8 cellular contexts compared by ENCODE assay signal in genomic region chr12:18320036-18320617, GRCh38. TPM values are rescaled to one million over a fixed set of nuclear protein-coding genes. Genes with fewer than 3 reads are reported as not detected.
A peak's percentile ranks its signal among the peaks of the same experiment; 100 is the strongest.
DNase-seq lines count a peak whose midpoint lies in the region; ATAC-seq, FAIRE-seq and TF ChIP-seq lines count a peak whose summit lies in the region.

No MANE protein-coding gene starts in this region.

- TF ChIP-seq RAD21 in SK-N-SH (IDR thresholded peaks at IDR 0.05; ENCODE audit: low read length) = peak; percentile 54

- no peak for TF ChIP-seq POLR2A in thyroid gland (IDR thresholded peaks at IDR 0.05)

- TF ChIP-seq CTCF in SK-N-SH (IDR thresholded peaks at IDR 0.05) = peak; percentile 67
- TF ChIP-seq CTCF in thyroid gland (IDR thresholded peaks at IDR 0.05) = peak in 3 of 6 experiments; percentile 38 to 48 (median 44)

- no peak overlapping the region for H3K4me3 Mint-ChIP-seq in activated CD4-positive, alpha-beta memory T cell treated with anti-CD3 and anti-CD28 coated beads for 36 hours

- H3F3A ChIP-seq in SK-N-SH (replicated peaks; ENCODE audit: insufficient read depth) = peaks cover 3% of the 10 kb centered on the region

- H3K36me3 ChIP-seq in SK-N-SH (replicated peaks in 1 of 2; ENCODE audit: control insufficient read depth in 1 of 2, insufficient read depth in 2 of 2, low read length in 1 of 2) (no peaks in the 10 kb centered on the region), small intestine (ENCODE audit: control insufficient read depth in 2 of 2, insufficient read depth in 2 of 2, low read length in 2 of 2) (no peaks in the 10 kb centered on the region), thyroid gland (no peaks in the 10 kb centered on the region)

- H3K4me1 Mint-ChIP-seq in activated CD4-positive, alpha-beta memory T cell treated with anti-CD3 and anti-CD28 coated beads for 36 hours (ENCODE audit: low read depth) = no peaks in the 10 kb centered on the region

- POLR2A ChIA-PET in SK-N-SH (lab: Yijun Ruan, JAX) = no interaction called here
- POLR2A ChIA-PET in activated CD4-positive, alpha-beta memory T cell treated with anti-CD3 and anti-CD28 coated beads for 36 hours (lab: Charles Lee) = no interaction called here

- no peak for TF ChIP-seq EP300 in SK-N-SH (IDR thresholded peaks at IDR 0.05; ENCODE audit: borderline replicate concordance in 1 of 2, low read depth in 1 of 2, low read length in 1 of 2)

- no peaks in the 10 kb centered on the region for H3K79me2 ChIP-seq in SK-N-SH (ENCODE audit: insufficient read depth)

- 11% methylated on average over 6 of the region's 6 CpGs for WGBS in SK-N-SH (ENCODE audit: low lambda C conversion rate)
- WGBS in small intestine, 3 donors = 44 to 56% (median 51%) methylated on average over 6 of the region's 6 CpGs
- 43 to 49% methylated on average over 6 of the region's 6 CpGs for WGBS in thyroid gland, 2 donors

- H3K27ac ChIP-seq in SK-N-SH (ENCODE audit: low read depth in 2 of 2, low read length in 1 of 2) = peak overlapping the region in 1 of 2 experiments; percentile 78; a peak in 1 of 4 replicates
- no peak overlapping the region for H3K27ac ChIP-seq in small intestine (ENCODE audit: low read depth in 1 of 2, low read length in 1 of 2)
- H3K27ac ChIP-seq in thyroid gland = no peak overlapping the region

- H3K9me2 ChIP-seq in SK-N-SH = no peaks in the 10 kb centered on the region

- no peaks in the 10 kb centered on the region for H3K36me3 Mint-ChIP-seq in activated CD4-positive, alpha-beta memory T cell treated with anti-CD3 and anti-CD28 coated beads for 36 hours

- H3K4me1 ChIP-seq in SK-N-SH (ENCODE audit: control insufficient read depth in 1 of 2, insufficient read depth in 2 of 2, low read depth in 1 of 2, low read length in 1 of 2) (no peaks in the 10 kb centered on the region; a peak in 1 of 4 replicates), small intestine (ENCODE audit: control insufficient read depth in 2 of 2, insufficient read depth in 1 of 2, low read depth in 1 of 2, low read length in 1 of 2) (no peaks in the 10 kb centered on the region), thyroid gland (no peaks in the 10 kb centered on the region)

- H3K9me3 Mint-ChIP-seq in activated CD4-positive, alpha-beta memory T cell treated with anti-CD3 and anti-CD28 coated beads for 36 hours = peaks cover 1% of the 10 kb centered on the region

- H3K27me3 ChIP-seq in SK-N-SH (ENCODE audit: insufficient read depth) (no peaks in the 10 kb centered on the region), small intestine (ENCODE audit: control insufficient read depth in 2 of 2, insufficient read depth in 2 of 2, low read length in 2 of 2) (no peaks in the 10 kb centered on the region), thyroid gland (no peaks in the 10 kb centered on the region)

- CTCF ChIA-PET in SK-N-SH (lab: Yijun Ruan, JAX) = interaction anchor here (0.6 to 5.7 kb wide), 13 partner anchors 9 to 296 kb away, joined by 3 to 35 read pairs (median 4); no protein-coding TSS in a partner anchor
- CTCF ChIA-PET in activated CD4-positive, alpha-beta memory T cell treated with anti-CD3 and anti-CD28 coated beads for 36 hours (lab: Charles Lee) = interaction anchor here (0.6 to 1.7 kb wide), 4 partner anchors 70 to 162 kb away, joined by 3 to 10 read pairs (median 4); no protein-coding TSS in a partner anchor

- intact Hi-C loops in thyroid gland (cut with DNase I) = no loop called here
- intact Hi-C loops in activated CD4-positive, alpha-beta memory T cell treated with anti-CD3 and anti-CD28 coated beads for 36 hours (cut with micrococcal nuclease) = no loop called here

- H3K4me3 ChIP-seq in SK-N-SH (ENCODE audit: low read depth in 2 of 2, low read length in 1 of 2) (peak overlapping the region in 1 of 2 experiments; percentile 10; a peak in 1 of 4 replicates), small intestine (ENCODE audit: low read depth in 1 of 2, low read length in 2 of 2) (no peak overlapping the region), thyroid gland (replicated peaks in 1 of 3) (no peak overlapping the region)

- no peaks in the 10 kb centered on the region for H4K20me1 ChIP-seq in SK-N-SH (ENCODE audit: insufficient read depth)

- H2AFZ ChIP-seq in SK-N-SH (ENCODE audit: low read depth) = peak overlapping the region; percentile 26; the same call in 1 of the 2 replicates

- no peak overlapping the region for H3K27ac Mint-ChIP-seq in activated CD4-positive, alpha-beta memory T cell treated with anti-CD3 and anti-CD28 coated beads for 36 hours

- no peak overlapping the region for H3K9ac ChIP-seq in SK-N-SH

- no peaks in the 10 kb centered on the region for H3K27me3 Mint-ChIP-seq in activated CD4-positive, alpha-beta memory T cell treated with anti-CD3 and anti-CD28 coated beads for 36 hours

- FAIRE-seq in HTR-8/SVneo (lab: Jason Lieb, UNC) (no peak), small intestine (lab: Jason Lieb, UNC) (no peak)

- no peak overlapping the region for H3K4me2 ChIP-seq in SK-N-SH

- DNase-seq in GM04503 (ENCODE audit: low read depth) (peak; percentile 28), HTR-8/SVneo (ENCODE audit: insufficient read length, low spot score) (peak; percentile 19), SK-N-SH (peak; percentile 22), globus pallidus (ENCODE audit: low spot score) (peak; percentile 4), small intestine (peak; percentile 69), thyroid gland (no peak)
- DNase-seq in activated CD4-positive, alpha-beta memory T cell treated with anti-CD3 and anti-CD28 coated beads for 36 hours = no peak

- no peaks in the 10 kb centered on the region for H3K9me3 ChIP-seq in SK-N-SH
- no peaks in the 10 kb centered on the region for H3K9me3 ChIP-seq in small intestine (ENCODE audit: control insufficient read depth, low read depth)
- H3K9me3 ChIP-seq in thyroid gland = no peaks in the 10 kb centered on the region

- no peak for ATAC-seq in HG03280 (IDR thresholded peaks at IDR 0.05; ENCODE audit: unreplicated experiment)

TF ChIP-seq in SK-N-SH, 30 proteins besides CTCF, POLR2A, EP300 and RAD21:
- TF ChIP-seq TEAD4 (IDR thresholded peaks at IDR 0.05; ENCODE audit: borderline replicate concordance, insufficient read depth) (peak; percentile 52; the same call in 1 of the 2 replicates), SMC3 (IDR thresholded peaks at IDR 0.05; ENCODE audit: low read depth, low read length) (peak; percentile 63), FOXM1 (IDR thresholded peaks at IDR 0.05; ENCODE audit: low read depth) (no peak), ELF1 (IDR thresholded peaks at IDR 0.05) (no peak), MXI1 (IDR thresholded peaks at IDR 0.05; ENCODE audit: low read depth, low read length) (no peak)
TF ChIP-seq in SK-N-SH: peak in this region for 2.

RNA-seq across cellular contexts. Expression of gene PIK3C2G, which starts 58.8 kb away (rescaled TPM):
- 0.02 and 0.08 TPM in 2 replicates for polyA plus RNA-seq in SK-N-SH (2012; rRNA removed)
- 0.10 and 0.15 TPM in 2 replicates for polyA plus RNA-seq in SK-N-SH (2012; cell fraction: cytosol; rRNA removed)
- polyA plus RNA-seq in SK-N-SH (2012; cell fraction: nucleus; rRNA removed) = 0.15 and 0.61 TPM in 2 replicates
- 1 to 10 TPM in 1 of 3 donors, under 1 TPM in 2; 0.52 to 4.9 (median 0.54) TPM for polyA plus RNA-seq in small intestine
- under 1 TPM in 3 of 4 donors, not detected in 1; 0.10 to 0.88 (median 0.40) TPM for total RNA-seq in thyroid gland
- total RNA-seq in activated CD4-positive, alpha-beta memory T cell treated with anti-CD3 and anti-CD28 coated beads for 36 hours = not detected

Comparison
In these comparisons a context has a peak if more than half of its experiments do, and no peak if none do; other contexts are left out.
1. DNase-seq: peak in GM04503 (single experiment), HTR-8/SVneo (single experiment), SK-N-SH (single experiment), globus pallidus (single experiment) and small intestine (single experiment); none in thyroid gland (0 of 2) and activated CD4-positive, alpha-beta memory T cell treated with anti-CD3 and anti-CD28 coated beads for 36 hours (single experiment).